ENCODE assay signal across 8 cellular contexts in genomic region chr21:28521932-28522826, GRCh38.
A peak's percentile ranks its signal among the peaks of the same experiment; 100 is the strongest.
DNase-seq lines count a peak whose midpoint lies in the region; ATAC-seq, FAIRE-seq and TF ChIP-seq lines count a peak whose summit lies in the region.

No MANE protein-coding gene starts in this region.

- no peak overlapping the region for H3K4me2 ChIP-seq in keratinocyte (ENCODE audit: control insufficient read depth, extremely low read depth, insufficient read depth, low read depth, low read length)

- intact Hi-C loops in ascending aorta (cut with DNase I) = loop anchor here (10.0 kb wide), 1 partner anchor 273 kb away; no protein-coding TSS in a partner anchor

- no peaks in the 10 kb centered on the region for H3K79me2 ChIP-seq in keratinocyte (ENCODE audit: control insufficient read depth, insufficient read depth, low read length)

- peak; percentile 60 for DNase-seq in AG09309 (ENCODE audit: low read depth)
- DNase-seq in keratinocyte (ENCODE audit: low read depth, low spot score) = no peak
- DNase-seq in D721Med (ENCODE audit: insufficient read length, low spot score) = no peak
- DNase-seq in NCI-H187 treated with DMSO at 0.1 percent for 48 hours (lab: John Stamatoyannopoulos, UW) = no peak
- DNase-seq in ascending aorta (ENCODE audit: low spot score in 2 of 2) = no peak
- no peak for DNase-seq in activated naive CD4-positive, alpha-beta T cell treated with Interleukin-2 at 50 U/mL for 16 hours

- H3K9me1 ChIP-seq in keratinocyte (ENCODE audit: control insufficient read depth, extremely low read depth, insufficient read depth, low read length) = no peaks in the 10 kb centered on the region

- dilution Hi-C loops in keratinocyte (cut with MboI; ENCODE audit: extremely low pct_ligation_motif_present, low sequenced_read_pairs) = no loop called here

- no peak overlapping the region for H3K27ac ChIP-seq in keratinocyte (ENCODE audit: control insufficient read depth, insufficient read depth, low read length)
- peak overlapping the region in 1 of 2 donors; percentile 43 for H3K27ac ChIP-seq in ascending aorta

- no peaks in the 10 kb centered on the region for H3K9me3 ChIP-seq in keratinocyte (ENCODE audit: control insufficient read depth, low read depth, low read length)
- H3K9me3 ChIP-seq in ascending aorta = no peaks in the 10 kb centered on the region

- peaks cover 4% of the 10 kb centered on the region for H3K4me1 ChIP-seq in keratinocyte (ENCODE audit: control insufficient read depth, extremely low read depth, insufficient read depth, low read length)
- peaks cover 0 to 13% of the 10 kb centered on the region in 2 donors for H3K4me1 ChIP-seq in ascending aorta

- H3K27me3 ChIP-seq in keratinocyte (ENCODE audit: control insufficient read depth, extremely low read depth, insufficient read depth, low read length) = no peaks in the 10 kb centered on the region
- no peaks in the 10 kb centered on the region for H3K27me3 ChIP-seq in ascending aorta

- H3K9ac ChIP-seq in keratinocyte (ENCODE audit: control insufficient read depth, extremely low read depth, insufficient read depth, low read length) = no peak overlapping the region

- ATAC-seq in GM21576 (IDR thresholded peaks at IDR 0.05; ENCODE audit: unreplicated experiment) = peak; percentile 47

- FAIRE-seq in keratinocyte (lab: Jason Lieb, UNC) (peak; percentile 71), D721Med (lab: Jason Lieb, UNC) (no peak)

- peak overlapping the region; percentile 41 for H2AFZ ChIP-seq in keratinocyte (ENCODE audit: control insufficient read depth, low read length)

- H3K4me3 ChIP-seq in AG09309 (ENCODE audit: control insufficient read depth, low read depth, low read length) (no peak overlapping the region), WI38 (ENCODE audit: low read depth, low read length) (no peak overlapping the region), keratinocyte (ENCODE audit: control insufficient read depth in 2 of 3, extremely low read depth in 1 of 3, insufficient read depth in 2 of 3, low read depth in 1 of 3, low read length in 3 of 3) (no peak overlapping the region), ascending aorta (no peak overlapping the region)

- TF ChIP-seq CTCF in AG09309 (IDR thresholded peaks at IDR 0.05; ENCODE audit: control insufficient read depth, insufficient read depth, low read depth, low read length, missing control alignments) (peak; percentile 72), WI38 (IDR thresholded peaks at IDR 0.05; ENCODE audit: low read depth, low read length) (peak; percentile 8; the same call in 1 of the 2 replicates), keratinocyte (optimal IDR thresholded peaks at IDR 0.05 in 1 of 3, IDR thresholded peaks at IDR 0.05 in 1 of 3, conservative IDR thresholded peaks at IDR 0.05 in 1 of 3; ENCODE audit: extremely low read depth in 1 of 3, insufficient read depth in 2 of 3, low read length in 3 of 3) (peak; percentile 17 to 57 (median 25)), D721Med (IDR thresholded peaks at IDR 0.05; ENCODE audit: insufficient read depth, missing control alignments) (no peak), ascending aorta (IDR thresholded peaks at IDR 0.05) (no peak)

- no peaks in the 10 kb centered on the region for H4K20me1 ChIP-seq in keratinocyte (ENCODE audit: control insufficient read depth, extremely low read depth, insufficient read depth, low read length)

- H3K36me3 ChIP-seq in keratinocyte (ENCODE audit: control insufficient read depth in 2 of 2, extremely low read depth in 1 of 2, insufficient read depth in 2 of 2, low read length in 2 of 2) (no peaks in the 10 kb centered on the region), ascending aorta (no peaks in the 10 kb centered on the region)

Comparison
In these comparisons a context has a peak if more than half of its experiments do, and no peak if none do; other contexts are left out.
1. CTCF ChIP-seq: peak in AG09309 (single experiment), WI38 (single experiment) and keratinocyte (3 of 3); none in D721Med (single experiment) and ascending aorta (0 of 3).